ENCODE assay signal across 18 cellular contexts in the genomic region with DNA sequence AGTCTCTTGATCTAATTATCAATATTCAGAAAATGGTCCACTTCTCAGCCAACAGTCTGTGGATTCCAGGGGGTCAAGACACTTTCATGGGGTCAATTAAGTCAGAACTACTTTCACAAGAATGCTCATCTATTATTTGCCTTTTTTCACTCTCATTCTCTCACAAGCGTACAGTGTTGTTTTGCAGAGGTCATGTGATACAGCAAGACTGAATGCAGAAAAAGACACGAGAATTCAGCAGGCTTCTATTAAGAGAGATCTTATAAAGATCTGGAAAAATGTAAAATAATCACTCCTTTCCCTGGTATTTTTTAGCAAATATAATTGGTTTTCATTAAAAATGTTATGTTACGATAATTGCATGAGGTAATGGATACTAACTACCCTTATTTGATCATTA. TPM values are rescaled to one million over a fixed set of nuclear protein-coding genes. Genes with fewer than 3 reads are reported as not detected.
A peak's percentile ranks its signal among the peaks of the same experiment; 100 is the strongest.
DNase-seq lines count a peak whose midpoint lies in the region; FAIRE-seq and TF ChIP-seq lines count a peak whose summit lies in the region.
"Had no signal": no experiment of that assay in that cellular context is flagged by ENCODE, and none has a peak within 500 bp of the region (broad histone marks: within the 10 kb centered on the region; RNA-seq: fewer than 3 reads in every experiment).

No MANE protein-coding gene starts in this region.

- 0 out of 2 replicates have a peak, but pooled peaks cover 3% of the 10 kb centered on the region for H4K20me1 ChIP-seq in DOHH2 (ENCODE audit: control insufficient read depth, insufficient read depth, low read depth, low read length)

- H3K4me3 ChIP-seq in DOHH2 (ENCODE audit: low read length): no peak overlapping the region
- H3K4me3 ChIP-seq in endodermal cell (ENCODE audit: low read length): no peak overlapping the region
- no peak overlapping the region for H3K4me3 ChIP-seq in small intestine (ENCODE audit: low read depth in 1 of 2, low read length in 2 of 2)
- H3K4me3 ChIP-seq in thyroid gland (replicated peaks in 1 of 3): no peak overlapping the region
- H3K4me3 ChIP-seq: A549, BLaER1, GM12878 had no signal

- H3K27me3 ChIP-seq in DOHH2 (ENCODE audit: control insufficient read depth, low read length) (no peaks in the 10 kb centered on the region), endodermal cell (ENCODE audit: control insufficient read depth, insufficient read depth, low read length, poor library complexity, severe bottlenecking) (no peaks in the 10 kb centered on the region), small intestine (ENCODE audit: control insufficient read depth in 2 of 2, insufficient read depth in 2 of 2, low read length in 2 of 2) (no peaks in the 10 kb centered on the region), thyroid gland (no peaks in the 10 kb centered on the region)
- H3K27me3 ChIP-seq: BLaER1 had no signal

- no peaks in the 10 kb centered on the region for H3K9me3 Mint-ChIP-seq in endodermal cell
- peaks cover 62% of the 10 kb centered on the region for H3K9me3 Mint-ChIP-seq in nephron progenitor cell
- H3K9me3 Mint-ChIP-seq: CD8-positive, alpha-beta memory T cell; H9 had no signal

- H3K27me3 Mint-ChIP-seq in endodermal cell (ENCODE audit: insufficient read depth) (no peaks in the 10 kb centered on the region), nephron progenitor cell (ENCODE audit: low read depth, poor library complexity) (no peaks in the 10 kb centered on the region)

- H3K27ac ChIP-seq in DOHH2 (ENCODE audit: low read depth, low read length) (0 out of 2 replicates have a peak overlapping the region, but pooled peaks have one; percentile 4), endodermal cell (ENCODE audit: low read depth, low read length) (no peak overlapping the region), small intestine (ENCODE audit: low read depth in 1 of 2, low read length in 1 of 2) (no peak overlapping the region), thyroid gland (no peak overlapping the region)
- H3K27ac ChIP-seq: A549, BLaER1 had no signal

- no peaks in the 10 kb centered on the region for H3K9me3 ChIP-seq in DOHH2 (ENCODE audit: control insufficient read depth, insufficient read depth, low read length)
- H3K9me3 ChIP-seq in endodermal cell (ENCODE audit: control insufficient read depth, low read length): no peaks in the 10 kb centered on the region
- H3K9me3 ChIP-seq in small intestine (ENCODE audit: control insufficient read depth, low read depth): no peaks in the 10 kb centered on the region
- H3K9me3 ChIP-seq in thyroid gland: no peaks in the 10 kb centered on the region
- H3K9me3 ChIP-seq: A549, Caco-2 had no signal

- H3K9ac ChIP-seq in endodermal cell (ENCODE audit: extremely low read depth, low read length, poor library complexity, severe bottlenecking): no peak overlapping the region
- H3K9ac ChIP-seq: BLaER1 had no signal

- no peak for FAIRE-seq in small intestine (lab: Jason Lieb, UNC)
- FAIRE-seq: A549, GM12878, GM19239, HepG2, HTR-8/SVneo had no signal

- peak overlapping the region; percentile 7 for H3K4me2 ChIP-seq in DOHH2 (ENCODE audit: low read length)
- H3K4me2 ChIP-seq: A549, BLaER1 had no signal

- H3K36me3 ChIP-seq in DOHH2 (ENCODE audit: control insufficient read depth, low read length): peaks cover 13% of the 10 kb centered on the region
- peaks cover 4% of the 10 kb centered on the region for H3K36me3 ChIP-seq in endodermal cell (ENCODE audit: control insufficient read depth, insufficient read depth, low read length)
- no peaks in the 10 kb centered on the region for H3K36me3 ChIP-seq in small intestine (ENCODE audit: control insufficient read depth in 2 of 2, insufficient read depth in 2 of 2, low read length in 2 of 2)
- no peaks in the 10 kb centered on the region for H3K36me3 ChIP-seq in thyroid gland

- H3K4me1 Mint-ChIP-seq in endodermal cell: no peaks in the 10 kb centered on the region
- H3K4me1 Mint-ChIP-seq in nephron progenitor cell: no peaks in the 10 kb centered on the region

- intact Hi-C loops in thyroid gland (cut with DNase I): loop anchor here (10.0 kb wide), 1 partner anchor 84 kb away; a partner anchor contains a TSS

- no peak overlapping the region for H3K4me3 Mint-ChIP-seq in endodermal cell
- no peak overlapping the region for H3K4me3 Mint-ChIP-seq in nephron progenitor cell
- H3K4me3 Mint-ChIP-seq: CD8-positive, alpha-beta memory T cell; H9 had no signal

- no peaks in the 10 kb centered on the region for H3K9me2 ChIP-seq in DOHH2 (replicated peaks; ENCODE audit: control insufficient read depth, low read length)

- peaks cover 100% of the 10 kb centered on the region for H3K79me2 ChIP-seq in DOHH2 (ENCODE audit: control insufficient read depth, low read length)

- 96% methylated on average over 2 of the region's 3 CpGs; no CpG with 5 or more reads in 1 of the 2 experiments for WGBS in endodermal cell (ENCODE audit: insufficient coverage in 1 of 2, insufficient read length in 1 of 2), 2 experiments
- WGBS in small intestine, 3 donors: 88 to 91% (median 91%) methylated on average over 3 of the region's 3 CpGs
- 90 to 95% methylated on average over 3 of the region's 3 CpGs for WGBS in thyroid gland, 2 donors

- DNase-seq in endodermal cell: no peak
- DNase-seq in nephron progenitor cell: no peak
- DNase-seq in small intestine: no peak
- no peak for DNase-seq in thyroid gland
- no peak for DNase-seq in NCI-H1436 treated with DMSO at 0.1 percent for 48 hours (lab: John Stamatoyannopoulos, UW)
- DNase-seq in NCI-H1417 (lab: John Stamatoyannopoulos, UW): no peak
- DNase-seq: Caco-2; CD8-positive, alpha-beta memory T cell; DMS53; GOT3; H9 had no signal

- H3K4me1 ChIP-seq in DOHH2 (ENCODE audit: control insufficient read depth, low read length) (peaks cover 67% of the 10 kb centered on the region), endodermal cell (ENCODE audit: control insufficient read depth, insufficient read depth, low read length) (no peaks in the 10 kb centered on the region), small intestine (ENCODE audit: control insufficient read depth in 2 of 2, insufficient read depth in 1 of 2, low read depth in 1 of 2, low read length in 1 of 2) (no peaks in the 10 kb centered on the region), thyroid gland (peaks cover 3 to 5% of the 10 kb centered on the region in 2 donors)
- H3K4me1 ChIP-seq: A549, Caco-2 had no signal

- no peak for TF ChIP-seq POLR2A in thyroid gland (IDR thresholded peaks at IDR 0.05)

- H3F3A ChIP-seq in DOHH2 (ENCODE audit: control insufficient read depth, insufficient read depth): peaks cover 5% of the 10 kb centered on the region

- peaks cover 8% of the 10 kb centered on the region for H3K36me3 Mint-ChIP-seq in endodermal cell (ENCODE audit: low read depth)
- peaks cover 73% of the 10 kb centered on the region for H3K36me3 Mint-ChIP-seq in nephron progenitor cell (ENCODE audit: low read depth)

- TF ChIP-seq CTCF in DOHH2 (IDR thresholded peaks at IDR 0.05; ENCODE audit: low read depth, low read length, poor library complexity, severe bottlenecking) (no peak), endodermal cell (conservative IDR thresholded peaks at IDR 0.05) (no peak), nephron progenitor cell (IDR thresholded peaks at IDR 0.05) (no peak), thyroid gland (IDR thresholded peaks at IDR 0.05) (no peak)

- peak overlapping the region; percentile 46 for H3K27ac Mint-ChIP-seq in endodermal cell
- H3K27ac Mint-ChIP-seq in nephron progenitor cell: peak overlapping the region; percentile 52

RNA-seq across cellular contexts. Expression of a gene that starts 8.7 kb away (rescaled TPM):
- total RNA-seq in endodermal cell (10 to 100 TPM; 90.5 to 97.7 TPM), thyroid gland (10 to 100 TPM; 56.8 to 95.6 (median 71.0) TPM)
- polyA plus RNA-seq in endodermal cell (2013, experiment 1 of 2): 83.4 TPM
- polyA plus RNA-seq in endodermal cell (2013, experiment 2 of 2): 76.9 TPM
- 10 to 100 TPM; 11.1 to 20.9 (median 17.9) TPM for polyA plus RNA-seq in small intestine
